ENCODE assay signal across 14 cellular contexts in genomic region chr12:98656289-98657101, GRCh38. TPM values are rescaled to one million over a fixed set of nuclear protein-coding genes. Genes with fewer than 3 reads are reported as not detected.
DNase-seq lines count a peak whose midpoint lies in the region; ATAC-seq lines count a peak whose summit lies in the region.
"Had no signal": no experiment of that assay in that cellular context is flagged by ENCODE, and none has a peak within 500 bp of the region (broad histone marks: within the 10 kb centered on the region; RNA-seq: fewer than 3 reads in every experiment).

No MANE protein-coding gene starts in this region.

- H3K27ac Mint-ChIP-seq in activated T-cell treated with anti-CD3 and anti-CD28 coated beads, Interleukin-2, amount 50 U/mL, for 72 hours = peak overlapping the region; percentile 11
- H3K27ac Mint-ChIP-seq in activated T-helper 1 cell treated with anti-CD3 and anti-CD28 coated beads, Interleukin-12 subunit alpha, Interleukin-12 subunit beta, Interleukin-2, Interleukin-4 antibody, amounts not matched to agents 30 ng/mL and 10 ng/mL and 1 ng/mL, durations not matched to agents 14 hours and 24 hours and 36 hours = peak overlapping the region; percentile 75
- no peak overlapping the region for H3K27ac Mint-ChIP-seq in stimulated activated naive B cell treated with anti-CD40 and anti-IgM and Interleukin-4, amounts not matched to agents 10 μg/mL and 1 μg/mL and 100 μg/mL, for 72 hours

- DNase-seq in activated T-cell treated with anti-CD3 and anti-CD28 coated beads, Interleukin-2, amount 50 U/mL, for 72 hours = peak in 1 of 2 donors; percentile 8
- no peak for DNase-seq in activated T-cell treated with anti-CD3 and anti-CD28 coated beads, Interleukin-2, amount 50 U/mL, for 1 hour
- no peak for DNase-seq in activated T-helper 1 cell treated with anti-CD3 and anti-CD28 coated beads, Interleukin-12 subunit alpha, Interleukin-12 subunit beta, Interleukin-2, Interleukin-4 antibody, amounts not matched to agents 30 ng/mL and 10 ng/mL and 1 ng/mL, durations not matched to agents 14 hours and 24 hours and 36 hours (ENCODE audit: low spot score)
- DNase-seq in stimulated activated naive B cell treated with anti-CD40 and anti-IgM and Interleukin-4, amounts not matched to agents 10 μg/mL and 1 μg/mL and 100 μg/mL, for 72 hours = no peak
- DNase-seq in EL = no peak
- DNase-seq in stimulated activated CD4-positive, alpha-beta T cell treated with anti-CD3 and anti-CD28 coated beads, Interleukin-2, amount 100 ng/mL, for 48 hours = no peak
- DNase-seq: gastrocnemius medialis, kidney glomerular epithelial cell, naive B cell, RPMI8226, transverse colon had no signal

- H3K9me3 Mint-ChIP-seq in activated T-cell treated with anti-CD3 and anti-CD28 coated beads, Interleukin-2, amount 50 U/mL, for 72 hours = no peaks in the 10 kb centered on the region
- H3K9me3 Mint-ChIP-seq in activated T-helper 1 cell treated with anti-CD3 and anti-CD28 coated beads, Interleukin-12 subunit alpha, Interleukin-12 subunit beta, Interleukin-2, Interleukin-4 antibody, amounts not matched to agents 30 ng/mL and 10 ng/mL and 1 ng/mL, durations not matched to agents 14 hours and 24 hours and 36 hours = no peaks in the 10 kb centered on the region
- no peaks in the 10 kb centered on the region for H3K9me3 Mint-ChIP-seq in stimulated activated naive B cell treated with anti-CD40 and anti-IgM and Interleukin-4, amounts not matched to agents 10 μg/mL and 1 μg/mL and 100 μg/mL, for 72 hours
- H3K9me3 Mint-ChIP-seq: naive B cell had no signal

- H3K36me3 Mint-ChIP-seq in activated T-cell treated with anti-CD3 and anti-CD28 coated beads, Interleukin-2, amount 50 U/mL, for 72 hours (ENCODE audit: insufficient read depth in 2 of 2) = peaks cover 2 to 6% of the 10 kb centered on the region in 2 donors
- peaks cover 22% of the 10 kb centered on the region for H3K36me3 Mint-ChIP-seq in activated T-helper 1 cell treated with anti-CD3 and anti-CD28 coated beads, Interleukin-12 subunit alpha, Interleukin-12 subunit beta, Interleukin-2, Interleukin-4 antibody, amounts not matched to agents 30 ng/mL and 10 ng/mL and 1 ng/mL, durations not matched to agents 14 hours and 24 hours and 36 hours (ENCODE audit: low read depth)
- peaks cover 7 to 13% of the 10 kb centered on the region in 2 donors for H3K36me3 Mint-ChIP-seq in stimulated activated naive B cell treated with anti-CD40 and anti-IgM and Interleukin-4, amounts not matched to agents 10 μg/mL and 1 μg/mL and 100 μg/mL, for 72 hours

- peak; percentile 99 for ATAC-seq in activated T-cell treated with anti-CD3 and anti-CD28 coated beads, Interleukin-2, amount 50 U/mL, for 72 hours (replicated peaks in 1 of 2)
- peak; percentile 52 for ATAC-seq in HG02852 (IDR thresholded peaks at IDR 0.05; ENCODE audit: unreplicated experiment)
- peak; percentile 46 to 73 for ATAC-seq in stimulated activated naive B cell treated with anti-CD40 and anti-IgM and Interleukin-4, amounts not matched to agents 10 μg/mL and 1 μg/mL and 100 μg/mL, for 72 hours (replicated peaks)
- no peak for ATAC-seq in HG03095 (IDR thresholded peaks at IDR 0.05; ENCODE audit: unreplicated experiment)
- ATAC-seq: gastrocnemius medialis, sciatic nerve had no signal

- H3K4me1 Mint-ChIP-seq in activated T-cell treated with anti-CD3 and anti-CD28 coated beads, Interleukin-2, amount 50 U/mL, for 72 hours (ENCODE audit: low read depth) = peaks cover 25% of the 10 kb centered on the region
- H3K4me1 Mint-ChIP-seq in activated T-helper 1 cell treated with anti-CD3 and anti-CD28 coated beads, Interleukin-12 subunit alpha, Interleukin-12 subunit beta, Interleukin-2, Interleukin-4 antibody, amounts not matched to agents 30 ng/mL and 10 ng/mL and 1 ng/mL, durations not matched to agents 14 hours and 24 hours and 36 hours (ENCODE audit: low read depth) = peaks cover 18% of the 10 kb centered on the region
- H3K4me1 Mint-ChIP-seq in stimulated activated naive B cell treated with anti-CD40 and anti-IgM and Interleukin-4, amounts not matched to agents 10 μg/mL and 1 μg/mL and 100 μg/mL, for 72 hours = peaks cover 6 to 10% of the 10 kb centered on the region in 2 donors

- H3K27me3 Mint-ChIP-seq in activated T-cell treated with anti-CD3 and anti-CD28 coated beads, Interleukin-2, amount 50 U/mL, for 72 hours (ENCODE audit: low read depth) = no peaks in the 10 kb centered on the region
- H3K27me3 Mint-ChIP-seq in activated T-helper 1 cell treated with anti-CD3 and anti-CD28 coated beads, Interleukin-12 subunit alpha, Interleukin-12 subunit beta, Interleukin-2, Interleukin-4 antibody, amounts not matched to agents 30 ng/mL and 10 ng/mL and 1 ng/mL, durations not matched to agents 14 hours and 24 hours and 36 hours (ENCODE audit: insufficient read depth) = no peaks in the 10 kb centered on the region
- H3K27me3 Mint-ChIP-seq in stimulated activated naive B cell treated with anti-CD40 and anti-IgM and Interleukin-4, amounts not matched to agents 10 μg/mL and 1 μg/mL and 100 μg/mL, for 72 hours = no peaks in the 10 kb centered on the region
- H3K27me3 Mint-ChIP-seq: naive B cell had no signal

- H3K4me3 Mint-ChIP-seq in activated T-cell treated with anti-CD3 and anti-CD28 coated beads, Interleukin-2, amount 50 U/mL, for 72 hours = peak overlapping the region; percentile 37 to 64
- peak overlapping the region; percentile 8 for H3K4me3 Mint-ChIP-seq in activated T-helper 1 cell treated with anti-CD3 and anti-CD28 coated beads, Interleukin-12 subunit alpha, Interleukin-12 subunit beta, Interleukin-2, Interleukin-4 antibody, amounts not matched to agents 30 ng/mL and 10 ng/mL and 1 ng/mL, durations not matched to agents 14 hours and 24 hours and 36 hours
- H3K4me3 Mint-ChIP-seq in stimulated activated naive B cell treated with anti-CD40 and anti-IgM and Interleukin-4, amounts not matched to agents 10 μg/mL and 1 μg/mL and 100 μg/mL, for 72 hours = no peak overlapping the region
- H3K4me3 Mint-ChIP-seq: naive B cell had no signal

- intact Hi-C loops in activated T-helper 1 cell treated with anti-CD3 and anti-CD28 coated beads, Interleukin-12 subunit alpha, Interleukin-12 subunit beta, Interleukin-2, Interleukin-4 antibody, amounts not matched to agents 30 ng/mL and 10 ng/mL and 1 ng/mL, durations not matched to agents 14 hours and 24 hours and 36 hours (cut with micrococcal nuclease) = no loop called here

RNA-seq across cellular contexts. Expression of gene APAF1, which starts 11.4 kb away (rescaled TPM):
- total RNA-seq in activated T-cell treated with anti-CD3 and anti-CD28 coated beads, Interleukin-2, amount 50 U/mL, for 72 hours = 10 to 100 TPM; 18.6 to 22.2 TPM
- total RNA-seq in activated T-helper 1 cell treated with anti-CD3 and anti-CD28 coated beads, Interleukin-12 subunit alpha, Interleukin-12 subunit beta, Interleukin-2, Interleukin-4 antibody, amounts not matched to agents 30 ng/mL and 10 ng/mL and 1 ng/mL, durations not matched to agents 14 hours and 24 hours and 36 hours = 21.2 and 23.9 TPM in 2 replicates

RNA-seq across cellular contexts. Expression of gene IKBIP, which starts 11.9 kb away (rescaled TPM):
- total RNA-seq in activated T-cell treated with anti-CD3 and anti-CD28 coated beads, Interleukin-2, amount 50 U/mL, for 72 hours = 10 to 100 TPM; 17.2 to 20.4 TPM
- 35.5 and 36.5 TPM in 2 replicates for total RNA-seq in activated T-helper 1 cell treated with anti-CD3 and anti-CD28 coated beads, Interleukin-12 subunit alpha, Interleukin-12 subunit beta, Interleukin-2, Interleukin-4 antibody, amounts not matched to agents 30 ng/mL and 10 ng/mL and 1 ng/mL, durations not matched to agents 14 hours and 24 hours and 36 hours

Comparison
In these comparisons a context has a peak if more than half of its experiments do, and no peak if none do; other contexts are left out.
1. H3K4me3 Mint-ChIP-seq: peak in activated T-cell treated with anti-CD3 and anti-CD28 coated beads, Interleukin-2, amount 50 U/mL, for 72 hours (2 of 2) and activated T-helper 1 cell treated with anti-CD3 and anti-CD28 coated beads, Interleukin-12 subunit alpha, Interleukin-12 subunit beta, Interleukin-2, Interleukin-4 antibody, amounts not matched to agents 30 ng/mL and 10 ng/mL and 1 ng/mL, durations not matched to agents 14 hours and 24 hours and 36 hours (single experiment); none in stimulated activated naive B cell treated with anti-CD40 and anti-IgM and Interleukin-4, amounts not matched to agents 10 μg/mL and 1 μg/mL and 100 μg/mL, for 72 hours (0 of 2).